ENCODE assay signal across 26 cellular contexts in genomic region chr6:161344640-161345039, GRCh38.
"Had no signal": no experiment of that assay in that cellular context is flagged by ENCODE, and none has a peak within 500 bp of the region (broad histone marks: within the 10 kb centered on the region; RNA-seq: fewer than 3 reads in every experiment).

No MANE protein-coding gene starts in this region.

- H3K4me3 Mint-ChIP-seq: memory B cell, mesothelial cell of epicardium, naive B cell had no signal

- FAIRE-seq: colon, endometrium, frontal cortex, islet of Langerhans, keratinocyte had no signal

- H3K9me3 Mint-ChIP-seq: memory B cell, naive B cell had no signal

- DNase-seq: dermis blood vessel endothelial cell; dorsolateral prefrontal cortex; effector CD4-positive, alpha-beta T cell; effector memory CD4-positive, alpha-beta T cell; erythroblast; foreskin keratinocyte; heart left ventricle; hippocampal formation; left cardiac atrium; left lung; left ventricle myocardium superior; mammary epithelial cell; mucosa of descending colon; naive B cell had no signal

- H3K27ac Mint-ChIP-seq: memory B cell, mesothelial cell of epicardium, naive B cell had no signal

- H3K36me3 Mint-ChIP-seq: memory B cell, mesothelial cell of epicardium, naive B cell had no signal

- H3K4me3 ChIP-seq: coronary artery, dorsolateral prefrontal cortex, esophagus muscularis mucosa, gastroesophageal sphincter, heart left ventricle, left lung, lung, mucosa of descending colon had no signal

- H3K9me3 ChIP-seq: esophagus muscularis mucosa, gastroesophageal sphincter, heart left ventricle, left lung, mucosa of descending colon had no signal

- H3K36me3 ChIP-seq: esophagus muscularis mucosa, gastroesophageal sphincter, left lung had no signal

- ATAC-seq: foreskin keratinocyte, gastroesophageal sphincter, heart left ventricle, left cardiac atrium, left lung, left ventricle myocardium superior, mucosa of descending colon had no signal

- H3K27ac ChIP-seq: coronary artery, dorsolateral prefrontal cortex, epithelial cell of prostate, esophagus muscularis mucosa, foreskin keratinocyte, gastroesophageal sphincter, heart left ventricle, left lung had no signal

- H3K4me1 Mint-ChIP-seq: memory B cell, mesothelial cell of epicardium, naive B cell had no signal

- H3K4me1 ChIP-seq: esophagus muscularis mucosa, foreskin keratinocyte, gastroesophageal sphincter, heart left ventricle, left lung had no signal

- H3K27me3 ChIP-seq: dorsolateral prefrontal cortex, esophagus muscularis mucosa, foreskin keratinocyte, gastroesophageal sphincter, heart left ventricle, left lung had no signal
